Comparison of ENCODE assay signal across 24 cellular contexts in genomic region chr13:100433475-100433874, GRCh38.
DNase-seq lines count a peak whose midpoint lies in the region; ATAC-seq, FAIRE-seq and TF ChIP-seq lines count a peak whose summit lies in the region.
"Had no signal": no experiment of that assay in that cellular context is flagged by ENCODE, and none has a peak within 500 bp of the region (broad histone marks: within the 10 kb centered on the region; RNA-seq: fewer than 3 reads in every experiment).

No MANE protein-coding gene starts in this region.

- H3K4me2 ChIP-seq in GM23248 (ENCODE audit: unreplicated experiment): no peak overlapping the region

- peaks cover 7% of the 10 kb centered on the region for H3K36me3 Mint-ChIP-seq in T-helper 17 cell (ENCODE audit: low read depth)

- no peaks in the 10 kb centered on the region for H3K4me1 Mint-ChIP-seq in T-helper 17 cell

- no peaks in the 10 kb centered on the region for H3K27me3 Mint-ChIP-seq in T-helper 17 cell
- H3K27me3 Mint-ChIP-seq: CD4-positive, alpha-beta T cell had no signal

- H3K79me2 ChIP-seq in GM23248 (ENCODE audit: insufficient read depth): no peaks in the 10 kb centered on the region

- peak; percentile 5 for FAIRE-seq in GM12892 (lab: Jason Lieb, UNC)

- peaks cover 10% of the 10 kb centered on the region for H3K4me1 ChIP-seq in SJSA1 (replicated peaks)
- peaks cover 0 to 23% (median 0%) of the 10 kb centered on the region in 3 donors for H3K4me1 ChIP-seq in esophagus squamous epithelium
- peaks cover 13% of the 10 kb centered on the region for H3K4me1 ChIP-seq in GM23248 (ENCODE audit: insufficient read depth)
- H3K4me1 ChIP-seq: ascending aorta had no signal

- no peak overlapping the region for H3K27ac Mint-ChIP-seq in T-helper 17 cell
- H3K27ac Mint-ChIP-seq: CD4-positive, alpha-beta T cell had no signal

- no peak overlapping the region for H2AFZ ChIP-seq in GM23248

- H3K4me3 ChIP-seq in SJSA1 (no peak overlapping the region), esophagus squamous epithelium (no peak overlapping the region), GM23248 (no peak overlapping the region)
- H3K4me3 ChIP-seq: ascending aorta, thoracic aorta had no signal

- no peak for TF ChIP-seq POLR2A in GM12892 (IDR thresholded peaks at IDR 0.05; ENCODE audit: low read depth, low read length)
- TF ChIP-seq POLR2A in esophagus squamous epithelium (IDR thresholded peaks at IDR 0.05): no peak

- H4K20me1 ChIP-seq in GM23248 (ENCODE audit: insufficient read depth): no peaks in the 10 kb centered on the region

- no peaks in the 10 kb centered on the region for H3K36me3 ChIP-seq in SJSA1
- peaks cover 0 to 50% (median 0%) of the 10 kb centered on the region in 3 donors for H3K36me3 ChIP-seq in esophagus squamous epithelium
- H3K36me3 ChIP-seq in GM23248 (ENCODE audit: low read depth): 0 out of 2 replicates have a peak, but pooled peaks cover 3% of the 10 kb centered on the region
- H3K36me3 ChIP-seq: thoracic aorta had no signal

- peak overlapping the region; percentile 8; the same call in 1 of the 2 replicates for H3K27ac ChIP-seq in SJSA1
- H3K27ac ChIP-seq in esophagus squamous epithelium: peak overlapping the region in 3 of 4 donors; percentile 61 to 80 (median 72)
- H3K27ac ChIP-seq in GM23248: no peak overlapping the region
- H3K27ac ChIP-seq: ascending aorta, thoracic aorta had no signal

- in situ Hi-C loops in GM23248 (cut with MboI): no loop called here

- intact Hi-C loops in esophagus squamous epithelium (cut with DNase I) (no loop called here), posterior cingulate gyrus (cut with DNase I) (no loop called here)

- H3K9ac ChIP-seq in GM23248: no peak overlapping the region

- H3K9me3 ChIP-seq in SJSA1 (replicated peaks): no peaks in the 10 kb centered on the region
- no peaks in the 10 kb centered on the region for H3K9me3 ChIP-seq in esophagus squamous epithelium
- H3K9me3 ChIP-seq in GM23248 (ENCODE audit: low read depth): no peaks in the 10 kb centered on the region
- no peaks in the 10 kb centered on the region for H3K9me3 ChIP-seq in T-helper 17 cell (ENCODE audit: control insufficient read depth, low read length, poor library complexity, severe bottlenecking)
- H3K9me3 ChIP-seq: ascending aorta, thoracic aorta had no signal

- no peaks in the 10 kb centered on the region for H3K9me2 ChIP-seq in GM23248 (ENCODE audit: insufficient read depth)

- no peak for TF ChIP-seq CTCF in esophagus squamous epithelium (IDR thresholded peaks at IDR 0.05)

- no peak overlapping the region for H3K4me3 Mint-ChIP-seq in T-helper 17 cell
- H3K4me3 Mint-ChIP-seq: CD4-positive, alpha-beta T cell had no signal

- DNase-seq in GM12892 (ENCODE audit: insufficient read length) (no peak), SJSA1 (ENCODE audit: low read depth in 1 of 2, low spot score in 2 of 2) (no peak), esophagus squamous epithelium (lab: John Stamatoyannopoulos, UW) (no peak), COLO668 (lab: John Stamatoyannopoulos, UW; ENCODE audit: unreplicated experiment) (no peak), GM23248 (no peak), T-helper 17 cell (no peak), posterior cingulate gyrus (no peak)
- DNase-seq: activated CD4-positive, alpha-beta T cell treated with anti-CD3 and anti-CD28 coated beads for 48 hours; activated naive CD4-positive, alpha-beta T cell treated with anti-CD3 and anti-CD28 coated beads, Interleukin-2, amount 50 U/mL, for 16 hours; CD4-positive, alpha-beta T cell; cerebellar nuclear complex; DMS79; effector CD8-positive, alpha-beta T cell; head of caudate nucleus; KG1; MV-4-11; NCI-H2029 treated with DMSO at 0.1 percent for 48 hours; NCI-H446 treated with DMSO at 0.1 percent for 48 hours; occipital lobe; right cardiac atrium; RPMI8226 had no signal

- ATAC-seq in GM21515 (IDR thresholded peaks at IDR 0.05; ENCODE audit: unreplicated experiment) (peak; percentile 37), T-helper 17 cell (no peak)
- ATAC-seq: right cardiac atrium had no signal

- no peaks in the 10 kb centered on the region for H3K27me3 ChIP-seq in SJSA1 (replicated peaks)
- H3K27me3 ChIP-seq in esophagus squamous epithelium: no peaks in the 10 kb centered on the region
- no peaks in the 10 kb centered on the region for H3K27me3 ChIP-seq in GM23248 (replicated peaks; ENCODE audit: insufficient read depth)
- H3K27me3 ChIP-seq: ascending aorta had no signal

- H3F3A ChIP-seq in GM23248 (ENCODE audit: insufficient read depth): 0 out of 2 replicates have a peak, but pooled peaks cover 7% of the 10 kb centered on the region
